Comparison of ENCODE assay signal across 17 cellular contexts in the genomic region with DNA sequence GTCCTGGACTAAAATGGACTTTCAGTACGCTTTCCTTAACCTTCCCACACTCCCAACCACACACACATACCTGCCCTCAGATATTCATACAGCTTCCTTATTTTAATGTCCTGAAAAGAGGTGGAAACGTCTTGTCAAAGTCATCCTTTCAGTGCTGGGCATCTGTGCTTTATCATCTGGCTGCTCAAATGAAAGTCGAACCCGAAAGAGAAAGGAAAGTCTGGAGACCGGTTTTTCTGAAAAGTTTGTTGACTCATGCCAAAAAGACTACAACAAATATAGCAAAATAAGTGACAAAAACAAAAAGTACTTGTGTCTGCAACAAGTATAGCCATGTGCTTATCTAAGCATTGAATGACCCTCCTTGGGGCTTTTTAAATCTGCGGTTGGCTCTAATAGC. TPM values are rescaled to one million over a fixed set of nuclear protein-coding genes. Genes with fewer than 3 reads are reported as not detected.
"Had no signal": no experiment of that assay in that cellular context is flagged by ENCODE, and none has a peak within 500 bp of the region (broad histone marks: within the 10 kb centered on the region; RNA-seq: fewer than 3 reads in every experiment).

No MANE protein-coding gene starts in this region.

RNA-seq across cellular contexts. Expression of a gene that starts 18.1 kb away (rescaled TPM):
- total RNA-seq: cerebellum, endodermal cell, epithelial cell of proximal tubule had no signal

RNA-seq across cellular contexts. Expression of a gene that starts 28.3 kb away (rescaled TPM):
- total RNA-seq: ascending aorta, endodermal cell had no signal

RNA-seq across cellular contexts. Expression of a gene that starts 40.3 kb away (rescaled TPM):
- total RNA-seq: activated CD4-positive, alpha-beta memory T cell treated with anti-CD3 and anti-CD28 coated beads for 36 hours; activated CD4-positive, alpha-beta T cell treated with anti-CD3 and anti-CD28 coated beads for 36 hours; activated CD4-positive, alpha-beta T cell treated with anti-CD3 and anti-CD28 coated beads, Interleukin-2, amount 10 ng/mL, durations not matched to agents 24 days and 14 days; activated CD8-positive, alpha-beta memory T cell treated with anti-CD3 and anti-CD28 coated beads for 36 hours; activated CD8-positive, alpha-beta memory T cell treated with anti-CD3 and anti-CD28 coated beads, Interleukin-2, amount 10 ng/mL, durations not matched to agents 7 days and 5 days; activated CD8-positive, alpha-beta T cell treated with anti-CD3 and anti-CD28 coated beads, Interleukin-2, amount 10 ng/mL, durations not matched to agents 7 days and 5 days; activated naive CD4-positive, alpha-beta T cell treated with anti-CD3 and anti-CD28 coated beads for 36 hours; activated naive CD8-positive, alpha-beta T cell treated with anti-CD3 and anti-CD28 coated beads for 36 hours; activated T-helper 1 cell treated with anti-CD3 and anti-CD28 coated beads, Interleukin-12 subunit alpha, Interleukin-12 subunit beta, Interleukin-2, Interleukin-4 antibody, amounts not matched to agents 30 ng/mL and 10 ng/mL and 1 ng/mL, durations not matched to agents 14 hours and 24 hours and 36 hours; activated T-helper 2 cell treated with anti-CD3 and anti-CD28 coated beads, Interferon-gamma antibody, Interleukin-2, Interleukin-4, amounts not matched to agents 10 μg/mL and 5 μg/mL and 100 μg/mL, durations not matched to agents 14 hours and 24 hours and 36 hours; ascending aorta; bronchial epithelial cell; cardiac septum; cerebellum; endodermal cell; epithelial cell of proximal tubule; glomerular endothelial cell had no signal
